8 cellular contexts compared by ENCODE assay signal in the genomic region with DNA sequence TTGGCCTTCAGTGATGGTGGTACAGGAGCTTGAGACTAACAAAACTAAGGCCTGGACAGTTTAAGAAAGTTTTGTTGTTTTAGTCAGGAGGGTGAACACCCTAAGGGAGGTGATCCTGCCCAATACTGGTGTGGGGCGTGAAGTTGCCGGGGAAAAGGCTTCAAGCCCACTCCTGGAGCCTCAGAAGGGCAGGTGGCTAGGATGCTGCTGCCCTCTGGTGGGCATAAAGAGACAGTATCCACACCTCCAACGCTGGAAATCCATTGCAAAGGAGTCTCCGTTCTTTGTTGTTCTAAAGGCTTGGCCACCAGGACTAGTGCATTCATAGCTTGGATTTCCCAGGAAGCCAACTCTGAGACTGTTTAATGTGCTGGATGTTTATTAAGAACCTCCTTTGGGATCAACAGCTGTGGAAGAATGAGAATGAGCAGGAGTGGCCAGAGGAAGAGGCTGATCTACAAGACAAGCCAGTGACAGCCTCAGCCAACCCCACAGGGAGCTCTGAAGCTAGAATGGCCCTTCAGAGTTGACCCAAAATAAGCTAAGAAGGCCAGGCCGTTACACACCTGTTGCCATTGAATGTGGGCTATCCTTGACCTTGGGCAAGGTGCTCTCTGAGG. TPM values are rescaled to one million over a fixed set of nuclear protein-coding genes. Genes with fewer than 3 reads are reported as not detected.
DNase-seq lines count a peak whose midpoint lies in the region; ATAC-seq and TF ChIP-seq lines count a peak whose summit lies in the region.

No MANE protein-coding gene starts in this region.

- H3K27me3 ChIP-seq in Loucy (ENCODE audit: insufficient read depth, low read length, poor library complexity, severe bottlenecking) = no peaks in the 10 kb centered on the region

- no peaks in the 10 kb centered on the region for H3K79me2 ChIP-seq in Loucy (ENCODE audit: insufficient read depth, low read length)

- H2AFZ ChIP-seq in Loucy (ENCODE audit: low read length) = no peak overlapping the region

- no peak overlapping the region for H3K9ac ChIP-seq in Loucy (ENCODE audit: low read depth, low read length, poor library complexity, severe bottlenecking)

- peak; percentile 63 for DNase-seq in EL
- DNase-seq in RPMI7951 (ENCODE audit: low read depth) = peak; percentile 60
- peak; percentile 59 for DNase-seq in activated naive CD4-positive, alpha-beta T cell treated with Interleukin-2 at 50 U/mL for 16 hours
- peak; percentile 65 for DNase-seq in glomerular visceral epithelial cell (ENCODE audit: extremely low spot score)
- peak; percentile 79 for DNase-seq in pons (ENCODE audit: low spot score)

- H3K36me3 ChIP-seq in Loucy (ENCODE audit: insufficient read depth, low read length) = peaks cover 1% of the 10 kb centered on the region; the same call in 1 of the 2 replicates

- no peaks in the 10 kb centered on the region for H3F3A ChIP-seq in Loucy (ENCODE audit: low read depth)

- no peaks in the 10 kb centered on the region for H4K20me1 ChIP-seq in Loucy (ENCODE audit: insufficient read depth, low read length, poor library complexity, severe bottlenecking)

- TF ChIP-seq CTCF in Loucy (conservative IDR thresholded peaks at IDR 0.05; ENCODE audit: low read length) = peak; percentile 89

- no peaks in the 10 kb centered on the region for H3K4me1 ChIP-seq in Loucy (ENCODE audit: insufficient read depth, low read length, poor library complexity, severe bottlenecking)

- H3K9me3 ChIP-seq in Loucy (ENCODE audit: insufficient read depth, low read depth, low read length) = no peaks in the 10 kb centered on the region

- no peak overlapping the region for H3K4me3 ChIP-seq in Loucy (ENCODE audit: low read length, poor library complexity, severe bottlenecking)

- ATAC-seq in HG03139 (IDR thresholded peaks at IDR 0.05; ENCODE audit: unreplicated experiment) = no peak
- no peak for ATAC-seq in GM21526 (IDR thresholded peaks at IDR 0.05; ENCODE audit: low FRiP score, unreplicated experiment)

- H3K4me2 ChIP-seq in Loucy (ENCODE audit: low read depth, low read length, poor library complexity, severe bottlenecking) = no peak overlapping the region

- H3K9me2 ChIP-seq in Loucy (replicated peaks; ENCODE audit: low read depth, low read length) = no peaks in the 10 kb centered on the region

RNA-seq across cellular contexts. Expression of a gene that starts 8.2 kb away (rescaled TPM):
- 15.1 and 17.8 TPM in 2 replicates for total RNA-seq in RPMI7951 (2014; rRNA removed; shearing (Covaris generic))

RNA-seq across cellular contexts. Expression of a gene that starts 42.9 kb away (rescaled TPM):
- total RNA-seq in RPMI7951 (2014; rRNA removed; shearing (Covaris generic)) = 19.0 and 20.5 TPM in 2 replicates
